8 cellular contexts compared by ENCODE assay signal in the genomic region with DNA sequence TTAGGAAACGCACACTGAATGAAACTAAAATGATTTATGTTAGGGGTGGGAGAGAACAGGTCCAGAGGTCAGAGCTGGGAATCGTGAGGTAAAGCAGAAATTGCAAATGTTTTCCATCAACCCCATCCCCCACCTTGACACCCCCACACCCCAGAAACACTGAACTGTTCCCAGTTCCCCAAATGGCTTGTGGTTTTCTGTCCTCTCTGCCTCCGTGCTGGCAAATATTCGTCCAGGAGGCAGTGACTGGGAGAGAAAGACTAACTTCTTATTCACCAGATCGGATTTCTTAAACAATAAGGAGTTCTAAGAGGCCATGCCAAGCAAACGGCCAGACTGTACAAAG. TPM values are rescaled to one million over a fixed set of nuclear protein-coding genes. Genes with fewer than 3 reads are reported as not detected.
DNase-seq lines count a peak whose midpoint lies in the region; ATAC-seq, FAIRE-seq and TF ChIP-seq lines count a peak whose summit lies in the region.

No MANE protein-coding gene starts in this region.

- CTCF ChIA-PET in activated CD8-positive, alpha-beta T cell treated with anti-CD3 and anti-CD28 coated beads for 36 hours (lab: Charles Lee), result interaction anchor here (0.8 to 1.0 kb wide), 2 partner anchors 9 to 26 kb away, joined by 3 read pairs; no protein-coding TSS in a partner anchor

- H3K9me3 ChIP-seq in HAP-1 (no peaks in the 10 kb centered on the region), hepatocyte (ENCODE audit: low read depth) (no peaks in the 10 kb centered on the region), small intestine (ENCODE audit: control insufficient read depth, low read depth) (no peaks in the 10 kb centered on the region)

- H3K27me3 ChIP-seq in HAP-1 (ENCODE audit: low read depth) (no peaks in the 10 kb centered on the region), hepatocyte (no peaks in the 10 kb centered on the region), small intestine (ENCODE audit: control insufficient read depth in 2 of 2, insufficient read depth in 2 of 2, low read length in 2 of 2) (no peaks in the 10 kb centered on the region)

- FAIRE-seq in small intestine (lab: Jason Lieb, UNC), result no peak

- TF ChIP-seq CTCF in activated CD8-positive, alpha-beta T cell treated with anti-CD3 and anti-CD28 coated beads for 36 hours (IDR thresholded peaks at IDR 0.05), result no peak
- no peak for TF ChIP-seq CTCF in hepatocyte (IDR thresholded peaks at IDR 0.05; ENCODE audit: poor library complexity)

- H3K4me2 ChIP-seq in hepatocyte, result peak overlapping the region; percentile 80

- H4K20me1 ChIP-seq in hepatocyte (ENCODE audit: insufficient read depth, poor library complexity, severe bottlenecking), result no peaks in the 10 kb centered on the region

- H3K4me1 Mint-ChIP-seq in activated CD8-positive, alpha-beta T cell treated with anti-CD3 and anti-CD28 coated beads for 36 hours (ENCODE audit: low read depth), result peaks cover 11% of the 10 kb centered on the region

- H3K4me3 ChIP-seq in HAP-1 (peak overlapping the region; percentile 89), hepatocyte (peak overlapping the region; percentile 69), small intestine (ENCODE audit: low read depth in 1 of 2, low read length in 2 of 2) (peak overlapping the region; percentile 46 to 71)

- peaks cover 22% of the 10 kb centered on the region for H3K4me1 ChIP-seq in HAP-1
- peaks cover 37% of the 10 kb centered on the region for H3K4me1 ChIP-seq in hepatocyte (ENCODE audit: insufficient read depth)
- H3K4me1 ChIP-seq in small intestine (ENCODE audit: control insufficient read depth in 2 of 2, insufficient read depth in 1 of 2, low read depth in 1 of 2, low read length in 1 of 2), result peaks cover 2 to 9% of the 10 kb centered on the region in 2 donors

- H3K27ac ChIP-seq in hepatocyte (peak overlapping the region; percentile 97), small intestine (ENCODE audit: low read depth in 1 of 2, low read length in 1 of 2) (peak overlapping the region; percentile 91 to 93)

- H3K36me3 Mint-ChIP-seq in activated CD8-positive, alpha-beta T cell treated with anti-CD3 and anti-CD28 coated beads for 36 hours (ENCODE audit: low read depth), result peaks cover 8% of the 10 kb centered on the region

- in situ Hi-C loops in HAP-1 (cut with MboI; ENCODE audit: low sequenced_read_pairs), result no loop called here

- H2AFZ ChIP-seq in hepatocyte, result peak overlapping the region; percentile 71

- POLR2A ChIA-PET in activated CD8-positive, alpha-beta T cell treated with anti-CD3 and anti-CD28 coated beads for 36 hours (lab: Charles Lee), result interaction anchor here (1.3 to 1.4 kb wide), 2 partner anchors 9 to 41 kb away, joined by 3 to 5 read pairs; partner anchors contain the start of gene ZNF22

- no peaks in the 10 kb centered on the region for H3K9me3 Mint-ChIP-seq in activated CD8-positive, alpha-beta T cell treated with anti-CD3 and anti-CD28 coated beads for 36 hours

- no peaks in the 10 kb centered on the region for H3K9me2 ChIP-seq in hepatocyte (replicated peaks; ENCODE audit: insufficient read depth)

- H3K4me3 Mint-ChIP-seq in activated CD8-positive, alpha-beta T cell treated with anti-CD3 and anti-CD28 coated beads for 36 hours, result peak overlapping the region; percentile 81

- H3K27me3 Mint-ChIP-seq in activated CD8-positive, alpha-beta T cell treated with anti-CD3 and anti-CD28 coated beads for 36 hours, result no peaks in the 10 kb centered on the region

- no peak for ATAC-seq in activated CD8-positive, alpha-beta T cell treated with anti-CD3 and anti-CD28 coated beads for 36 hours

- 4% methylated on average over 6 of the region's 6 CpGs for WGBS in hepatocyte (ENCODE audit: low lambda C conversion rate, missing lambda C conversion rate)
- 0 to 4% (median 4%) methylated on average over 6 of the region's 6 CpGs for WGBS in small intestine, 3 donors

- H3K27ac Mint-ChIP-seq in activated CD8-positive, alpha-beta T cell treated with anti-CD3 and anti-CD28 coated beads for 36 hours, result peak overlapping the region; percentile 70

- H3K36me3 ChIP-seq in HAP-1 (replicated peaks) (no peaks in the 10 kb centered on the region), hepatocyte (replicated peaks; ENCODE audit: insufficient read depth, low read depth) (no peaks in the 10 kb centered on the region), small intestine (ENCODE audit: control insufficient read depth in 2 of 2, insufficient read depth in 2 of 2, low read length in 2 of 2) (peaks cover 0 to 2% of the 10 kb centered on the region in 2 donors)

- H3K79me2 ChIP-seq in hepatocyte, result peaks cover 23% of the 10 kb centered on the region

- intact Hi-C loops in activated CD8-positive, alpha-beta T cell treated with anti-CD3 and anti-CD28 coated beads for 36 hours (cut with micrococcal nuclease), result no loop called here

- no peak for DNase-seq in HAP-1 (ENCODE audit: low spot score in 2 of 2)
- no peak for DNase-seq in activated CD8-positive, alpha-beta T cell treated with anti-CD3 and anti-CD28 coated beads for 36 hours
- DNase-seq in hepatocyte (ENCODE audit: low spot score), result no peak
- no peak for DNase-seq in small intestine
- DNase-seq in iPS-NIHi11 (ENCODE audit: low spot score), result no peak
- no peak for DNase-seq in stimulated activated CD4-positive, alpha-beta T cell treated with anti-CD3 and anti-CD28 coated beads, Interleukin-4, amount 100 ng/mL, for 1 hour
- DNase-seq in occipital lobe (lab: John Stamatoyannopoulos, UW), result no peak
- no peak for DNase-seq in HK-2 (ENCODE audit: unreplicated experiment)

RNA-seq across cellular contexts. Expression of gene RASSF4, which starts 0.7 kb away (rescaled TPM):
- total RNA-seq in activated CD8-positive, alpha-beta T cell treated with anti-CD3 and anti-CD28 coated beads for 36 hours, result 1 to 10 TPM; 1.8 to 1.9 TPM
- total RNA-seq in hepatocyte (19.2 and 23.5 TPM in 2 replicates), occipital lobe (7.2 TPM)
- polyA plus RNA-seq in hepatocyte (20.1 and 26.8 TPM in 2 replicates), small intestine (100 to 1,000 TPM in 1 of 3 donors, 10 to 100 TPM in 2; 16.9 to 136 (median 86.7) TPM)

RNA-seq across cellular contexts. Expression of gene DEPP1, which starts 19.7 kb away (rescaled TPM):
- total RNA-seq in activated CD8-positive, alpha-beta T cell treated with anti-CD3 and anti-CD28 coated beads for 36 hours, result under 1 TPM; 0.16 to 0.27 TPM
- total RNA-seq in hepatocyte (24.0 and 30.6 TPM in 2 replicates), occipital lobe (3.1 TPM)
- polyA plus RNA-seq in hepatocyte (45.6 and 54.7 TPM in 2 replicates), small intestine (10 to 100 TPM in 1 of 3 donors, 1 to 10 TPM in 2; 4.0 to 39.4 (median 6.8) TPM)

RNA-seq across cellular contexts. Expression of gene ZNF22, which starts 41.9 kb away (rescaled TPM):
- 10 to 100 TPM; 34.4 to 37.6 TPM for total RNA-seq in activated CD8-positive, alpha-beta T cell treated with anti-CD3 and anti-CD28 coated beads for 36 hours
- total RNA-seq in hepatocyte (32.2 and 41.7 TPM in 2 replicates), occipital lobe (48.8 TPM)
- polyA plus RNA-seq in hepatocyte (20.5 and 25.9 TPM in 2 replicates), small intestine (10 to 100 TPM in 2 of 3 donors, 1 to 10 TPM in 1; 8.1 to 14.5 (median 12.2) TPM)

RNA-seq across cellular contexts. Expression of gene TMEM72, which starts 47.7 kb away (rescaled TPM):
- not detected for total RNA-seq in activated CD8-positive, alpha-beta T cell treated with anti-CD3 and anti-CD28 coated beads for 36 hours
- total RNA-seq in hepatocyte (0.13 TPM in 1 of 2 replicates, not detected in the other), occipital lobe (0.16 TPM)
- polyA plus RNA-seq in hepatocyte (0.69 TPM in 1 of 2 replicates, not detected in the other), small intestine (under 1 TPM in 1 of 3 donors, not detected in 2; 0.28 TPM)
